8 cellular contexts compared by ENCODE assay signal in genomic region chr2:134218928-134219707, GRCh38. TPM values are rescaled to one million over a fixed set of nuclear protein-coding genes. Genes with fewer than 3 reads are reported as not detected.
A peak's percentile ranks its signal among the peaks of the same experiment; 100 is the strongest.
DNase-seq lines count a peak whose midpoint lies in the region; ATAC-seq and TF ChIP-seq lines count a peak whose summit lies in the region.

No MANE protein-coding gene starts in this region.

- no peaks in the 10 kb centered on the region for H3K27me3 Mint-ChIP-seq in activated T-cell treated with anti-CD3 and anti-CD28 coated beads, Interleukin-2, amount 50 U/mL, for 72 hours (ENCODE audit: low read depth)
- H3K27me3 Mint-ChIP-seq in natural killer cell treated with Interleukin-12 subunit alpha and Interleukin-12 subunit beta and Interleukin-15 and Interleukin-18, amount 100 ng/mL, for 72 hours: no peaks in the 10 kb centered on the region

- peak; percentile 45 to 51 for DNase-seq in AML-193 (lab: John Stamatoyannopoulos, UW)
- peak; percentile 47 for DNase-seq in KBM-7
- peak; percentile 33 to 42 for DNase-seq in activated T-cell treated with anti-CD3 and anti-CD28 coated beads, Interleukin-2, amount 50 U/mL, for 72 hours
- DNase-seq in natural killer cell treated with Interleukin-12 subunit alpha and Interleukin-12 subunit beta and Interleukin-15 and Interleukin-18, amount 100 ng/mL, for 72 hours (ENCODE audit: low spot score): no peak
- no peak for DNase-seq in NCI-H1105 (lab: John Stamatoyannopoulos, UW)
- no peak for DNase-seq in NCI-H446 treated with DMSO at 0.1 percent for 48 hours (lab: John Stamatoyannopoulos, UW)

- peaks cover 55% of the 10 kb centered on the region for H3K4me1 Mint-ChIP-seq in activated T-cell treated with anti-CD3 and anti-CD28 coated beads, Interleukin-2, amount 50 U/mL, for 72 hours (ENCODE audit: low read depth)
- H3K4me1 Mint-ChIP-seq in natural killer cell treated with Interleukin-12 subunit alpha and Interleukin-12 subunit beta and Interleukin-15 and Interleukin-18, amount 100 ng/mL, for 72 hours (ENCODE audit: low read depth in 2 of 2): peaks cover 62 to 63% of the 10 kb centered on the region in 2 donors

- peak; percentile 74 for ATAC-seq in GM21381 (IDR thresholded peaks at IDR 0.05; ENCODE audit: unreplicated experiment)
- ATAC-seq in activated T-cell treated with anti-CD3 and anti-CD28 coated beads, Interleukin-2, amount 50 U/mL, for 72 hours (replicated peaks in 1 of 2): no peak
- no peak for ATAC-seq in natural killer cell treated with Interleukin-12 subunit alpha and Interleukin-12 subunit beta and Interleukin-15 and Interleukin-18, amount 100 ng/mL, for 72 hours
- ATAC-seq in SK-N-SH treated with all-trans-retinoic acid at 6 μM for 48 hours: no peak; the same call in 2 of the 3 replicates

- H3K27ac Mint-ChIP-seq in activated T-cell treated with anti-CD3 and anti-CD28 coated beads, Interleukin-2, amount 50 U/mL, for 72 hours: peak overlapping the region; percentile 16
- peak overlapping the region; percentile 61 to 64 for H3K27ac Mint-ChIP-seq in natural killer cell treated with Interleukin-12 subunit alpha and Interleukin-12 subunit beta and Interleukin-15 and Interleukin-18, amount 100 ng/mL, for 72 hours

- peaks cover 0 to 3% of the 10 kb centered on the region in 2 donors for H3K36me3 Mint-ChIP-seq in activated T-cell treated with anti-CD3 and anti-CD28 coated beads, Interleukin-2, amount 50 U/mL, for 72 hours (ENCODE audit: insufficient read depth in 2 of 2)
- no peaks in the 10 kb centered on the region for H3K36me3 Mint-ChIP-seq in natural killer cell treated with Interleukin-12 subunit alpha and Interleukin-12 subunit beta and Interleukin-15 and Interleukin-18, amount 100 ng/mL, for 72 hours

- peaks cover 0 to 5% of the 10 kb centered on the region in 2 donors for H3K9me3 Mint-ChIP-seq in activated T-cell treated with anti-CD3 and anti-CD28 coated beads, Interleukin-2, amount 50 U/mL, for 72 hours
- H3K9me3 Mint-ChIP-seq in natural killer cell treated with Interleukin-12 subunit alpha and Interleukin-12 subunit beta and Interleukin-15 and Interleukin-18, amount 100 ng/mL, for 72 hours: no peaks in the 10 kb centered on the region

- in situ Hi-C loops in KBM-7 (cut with MboI; ENCODE audit: low pct_unique_long_range_greater_than_20kb, low sequenced_read_pairs): no loop called here

- peak overlapping the region; percentile 70 to 72 for H3K4me3 Mint-ChIP-seq in activated T-cell treated with anti-CD3 and anti-CD28 coated beads, Interleukin-2, amount 50 U/mL, for 72 hours
- H3K4me3 Mint-ChIP-seq in natural killer cell treated with Interleukin-12 subunit alpha and Interleukin-12 subunit beta and Interleukin-15 and Interleukin-18, amount 100 ng/mL, for 72 hours: peak overlapping the region; percentile 81

TF ChIP-seq in SK-N-SH treated with all-trans-retinoic acid at 6 μM for 48 hours, 23 proteins besides CTCF, POLR2A, EP300 and RAD21:
- TF ChIP-seq SNAI2 (CRISPR knock-in tag; IDR thresholded peaks at IDR 0.05) (no peak), GLIS3 (CRISPR knock-in tag; IDR thresholded peaks at IDR 0.05) (no peak), ARNTL (CRISPR knock-in tag; IDR thresholded peaks at IDR 0.05; ENCODE audit: borderline replicate concordance, low read depth) (no peak), CSRNP3 (CRISPR knock-in tag; IDR thresholded peaks at IDR 0.05) (no peak), PATZ1 (CRISPR knock-in tag; IDR thresholded peaks at IDR 0.05; ENCODE audit: borderline replicate concordance) (no peak), ZFP30 (CRISPR knock-in tag; IDR thresholded peaks at IDR 0.05) (no peak), ISL1 (CRISPR knock-in tag; IDR thresholded peaks at IDR 0.05) (no peak), TCF4 (CRISPR knock-in tag; IDR thresholded peaks at IDR 0.05; ENCODE audit: borderline replicate concordance) (no peak), BACH2 (CRISPR knock-in tag; IDR thresholded peaks at IDR 0.05; ENCODE audit: borderline replicate concordance) (no peak), ZNF565 (CRISPR knock-in tag; conservative IDR thresholded peaks at IDR 0.05; ENCODE audit: low read depth) (no peak), POU6F1 (CRISPR knock-in tag; IDR thresholded peaks at IDR 0.05; ENCODE audit: borderline replicate concordance, low read depth) (no peak), ZC3H10 (CRISPR knock-in tag; IDR thresholded peaks at IDR 0.05) (no peak)

RNA-seq across cellular contexts. Expression of gene MGAT5, which starts 34.8 kb away (rescaled TPM):
- total RNA-seq in activated T-cell treated with anti-CD3 and anti-CD28 coated beads, Interleukin-2, amount 50 U/mL, for 72 hours: 10 to 100 TPM; 10.9 to 16.2 TPM
- total RNA-seq in natural killer cell treated with Interleukin-12 subunit alpha and Interleukin-12 subunit beta and Interleukin-15 and Interleukin-18, amount 100 ng/mL, for 72 hours: 10 to 100 TPM; 58.1 to 99.5 TPM

Comparison
In these comparisons a context has a peak if more than half of its experiments do, and no peak if none do; other contexts are left out.
1. DNase-seq: peak in AML-193 (2 of 2), KBM-7 (single experiment) and activated T-cell treated with anti-CD3 and anti-CD28 coated beads, Interleukin-2, amount 50 U/mL, for 72 hours (2 of 2); none in natural killer cell treated with Interleukin-12 subunit alpha and Interleukin-12 subunit beta and Interleukin-15 and Interleukin-18, amount 100 ng/mL, for 72 hours (single experiment), NCI-H1105 (single experiment) and NCI-H446 treated with DMSO at 0.1 percent for 48 hours (single experiment).